In the genomic region with DNA sequence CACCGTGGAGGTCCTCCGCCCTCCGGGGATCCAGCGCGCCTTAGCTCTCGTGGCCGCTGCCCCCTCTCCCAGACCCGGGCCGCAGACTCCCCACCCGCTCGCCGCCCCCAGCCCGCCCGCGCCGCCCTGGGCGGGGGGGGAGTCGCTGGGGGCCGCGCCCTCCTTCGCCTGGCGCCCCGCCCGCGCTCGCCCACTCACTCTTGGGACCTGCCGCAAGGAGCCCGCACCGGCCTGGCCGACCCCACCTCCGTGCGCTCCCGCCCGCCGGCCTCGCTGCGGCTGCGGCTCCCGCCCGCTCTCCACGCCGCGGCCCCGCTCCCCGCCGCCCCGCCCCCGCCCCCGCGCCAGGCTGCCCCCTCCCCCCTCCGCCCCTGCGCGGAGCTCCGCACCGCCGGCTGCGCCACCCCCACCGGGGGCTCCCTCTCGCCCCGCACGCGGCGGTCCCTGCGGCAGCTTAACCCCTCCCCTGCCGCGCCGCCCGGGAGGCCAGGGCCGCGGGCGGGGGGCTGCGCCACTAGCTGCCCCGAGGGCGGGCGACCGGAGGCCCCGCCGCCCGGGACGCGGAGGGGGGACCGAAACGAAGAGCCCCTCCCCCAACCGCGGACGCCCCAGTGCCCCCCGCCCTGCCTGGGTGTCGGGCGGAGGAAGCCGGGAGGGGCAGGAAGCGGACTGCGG, we compare ENCODE assay signal across 8 cellular contexts. TPM values are rescaled to one million over a fixed set of nuclear protein-coding genes. Genes with fewer than 3 reads are reported as not detected.
DNase-seq lines count a peak whose midpoint lies in the region; ATAC-seq and TF ChIP-seq lines count a peak whose summit lies in the region.

No MANE protein-coding gene starts in this region.

- H3K27ac Mint-ChIP-seq in CD14-positive monocyte (peak overlapping the region; percentile 95 to 99 (median 97)), natural killer cell (peak overlapping the region; percentile 98)
- H3K27ac Mint-ChIP-seq in dendritic cell treated with granulocyte-macrophage colony-stimulating factor and Interleukin-4, amounts not matched to agents 40 ng/mL and 50 ng/mL, for 4 days: peak overlapping the region; percentile 93

- 0 out of 2 replicates have a peak, but pooled peaks cover 5% of the 10 kb centered on the region for H4K20me1 ChIP-seq in MM.1S (ENCODE audit: insufficient read depth, low read length)

- peak overlapping the region; percentile 42; the same call in 1 of the 2 replicates for H3K4me3 ChIP-seq in MM.1S (ENCODE audit: low read length)

- peaks cover 15 to 20% of the 10 kb centered on the region in 2 donors for H3K36me3 Mint-ChIP-seq in CD14-positive monocyte
- H3K36me3 Mint-ChIP-seq in dendritic cell treated with granulocyte-macrophage colony-stimulating factor and Interleukin-4, amounts not matched to agents 40 ng/mL and 50 ng/mL, for 4 days (ENCODE audit: low read depth): peaks cover 8% of the 10 kb centered on the region
- no peaks in the 10 kb centered on the region for H3K36me3 Mint-ChIP-seq in natural killer cell

- H3K4me3 Mint-ChIP-seq in CD14-positive monocyte: peak overlapping the region; percentile 94 to 98
- peak overlapping the region; percentile 88 for H3K4me3 Mint-ChIP-seq in dendritic cell treated with granulocyte-macrophage colony-stimulating factor and Interleukin-4, amounts not matched to agents 40 ng/mL and 50 ng/mL, for 4 days
- peak overlapping the region; percentile 99 for H3K4me3 Mint-ChIP-seq in natural killer cell

- H3K9ac ChIP-seq in MM.1S (ENCODE audit: low read length): no peak overlapping the region

- peak overlapping the region; percentile 70; the same call in 1 of the 2 replicates for H3K4me2 ChIP-seq in MM.1S (ENCODE audit: low read depth, low read length)

- peaks cover 81% of the 10 kb centered on the region for H3K27me3 ChIP-seq in MM.1S (replicated peaks; ENCODE audit: insufficient read depth, low read length)

- H3K9me3 Mint-ChIP-seq in CD14-positive monocyte (no peaks in the 10 kb centered on the region), natural killer cell (no peaks in the 10 kb centered on the region)
- H3K9me3 Mint-ChIP-seq in dendritic cell treated with granulocyte-macrophage colony-stimulating factor and Interleukin-4, amounts not matched to agents 40 ng/mL and 50 ng/mL, for 4 days: no peaks in the 10 kb centered on the region

- DNase-seq in CD14-positive monocyte (ENCODE audit: low spot score): no peak
- no peak for DNase-seq in MM.1S
- no peak for DNase-seq in natural killer cell
- no peak for DNase-seq in dermis blood vessel endothelial cell
- no peak for DNase-seq in stimulated activated CD4-positive, alpha-beta T cell treated with anti-CD3 and anti-CD28 coated beads, Interleukin-12 subunit alpha, Interleukin-12 subunit beta, amount 100 ng/mL, for 4 hours
- no peak for DNase-seq in NCI-H2029 treated with DMSO at 0.1 percent for 48 hours (lab: John Stamatoyannopoulos, UW)
- no peak for DNase-seq in NCI-H2081 treated with DMSO at 0.1 percent for 48 hours (lab: John Stamatoyannopoulos, UW)

- no peaks in the 10 kb centered on the region for H3K9me2 ChIP-seq in MM.1S (replicated peaks; ENCODE audit: insufficient read depth, low read length)

- H3K27me3 Mint-ChIP-seq in CD14-positive monocyte (ENCODE audit: low read depth in 3 of 3) (peaks cover 0 to 4% (median 0%) of the 10 kb centered on the region in 3 donors), natural killer cell (ENCODE audit: low read depth in 2 of 2) (no peaks in the 10 kb centered on the region)
- peaks cover 10% of the 10 kb centered on the region for H3K27me3 Mint-ChIP-seq in dendritic cell treated with granulocyte-macrophage colony-stimulating factor and Interleukin-4, amounts not matched to agents 40 ng/mL and 50 ng/mL, for 4 days

- no peak overlapping the region for H3K27ac ChIP-seq in MM.1S (ENCODE audit: low read length)

- peaks cover 4% of the 10 kb centered on the region; the same call in 1 of the 2 replicates for H3F3A ChIP-seq in MM.1S (ENCODE audit: insufficient read depth, low read length)

- H3K4me1 ChIP-seq in MM.1S (ENCODE audit: low read length): peaks cover 16% of the 10 kb centered on the region

- no peaks in the 10 kb centered on the region for H3K79me2 ChIP-seq in MM.1S (ENCODE audit: low read length)

- intact Hi-C loops in CD14-positive monocyte (cut with micrococcal nuclease) (loop anchor here (2.0 kb wide), 2 partner anchors 26 to 28 kb away; no protein-coding TSS in a partner anchor), natural killer cell (cut with micrococcal nuclease) (loop anchor here (5.0 kb wide), 1 partner anchor 68 kb away; a partner anchor contains a TSS)
- intact Hi-C loops in dendritic cell treated with granulocyte-macrophage colony-stimulating factor and Interleukin-4, amounts not matched to agents 40 ng/mL and 50 ng/mL, for 4 days (cut with micrococcal nuclease): loop anchor here (5.0 kb wide), 1 partner anchor 33 kb away; a partner anchor contains a TSS

- H3K4me1 Mint-ChIP-seq in CD14-positive monocyte (peaks cover 35% of the 10 kb centered on the region), natural killer cell (peaks cover 33 to 68% of the 10 kb centered on the region in 2 donors)
- peaks cover 40% of the 10 kb centered on the region for H3K4me1 Mint-ChIP-seq in dendritic cell treated with granulocyte-macrophage colony-stimulating factor and Interleukin-4, amounts not matched to agents 40 ng/mL and 50 ng/mL, for 4 days (ENCODE audit: low read depth)

- H3K9me3 ChIP-seq in MM.1S (replicated peaks; ENCODE audit: insufficient read depth, low read length): no peaks in the 10 kb centered on the region

- peak; percentile 1 to 3 (median 2) for ATAC-seq in natural killer cell

- TF ChIP-seq CTCF in CD14-positive monocyte (IDR thresholded peaks at IDR 0.05) (no peak), MM.1S (IDR thresholded peaks at IDR 0.05; ENCODE audit: low read length) (no peak), natural killer cell (IDR thresholded peaks at IDR 0.05) (no peak)

- H3K36me3 ChIP-seq in MM.1S (replicated peaks; ENCODE audit: insufficient read depth, low read length): no peaks in the 10 kb centered on the region

- no peak overlapping the region for H2AFZ ChIP-seq in MM.1S (ENCODE audit: low read length)

RNA-seq across cellular contexts. Expression of a gene that starts 0.7 kb away (rescaled TPM):
- polyA plus RNA-seq in CD14-positive monocyte: 10 to 100 TPM; 67.6 to 68.8 TPM
- total RNA-seq in natural killer cell: 100 to 1,000 TPM; 371 to 417 (median 394) TPM
- 2.0 and 2.9 TPM in 2 replicates for total RNA-seq in dermis blood vessel endothelial cell

RNA-seq across cellular contexts. Expression of a gene that starts 15.1 kb away (rescaled TPM):
- under 1 TPM in 1 of 2 donors, not detected in 1; 0.05 TPM for polyA plus RNA-seq in CD14-positive monocyte
- 1 to 10 TPM; 4.1 to 8.4 (median 6.1) TPM for total RNA-seq in natural killer cell
- 0.23 and 0.34 TPM in 2 replicates for total RNA-seq in dermis blood vessel endothelial cell

RNA-seq across cellular contexts. Expression of a gene that starts 21.7 kb away (rescaled TPM):
- not detected for polyA plus RNA-seq in CD14-positive monocyte
- total RNA-seq in natural killer cell (1 to 10 TPM; 2.9 to 9.6 (median 7.7) TPM), dermis blood vessel endothelial cell (not detected in 2 replicates)

RNA-seq across cellular contexts. Expression of a gene that starts 33.7 kb away (rescaled TPM):
- polyA plus RNA-seq in CD14-positive monocyte: 10 to 100 TPM; 31.6 to 47.7 TPM
- 100 to 1,000 TPM; 841 to 864 (median 845) TPM for total RNA-seq in natural killer cell
- total RNA-seq in dermis blood vessel endothelial cell: 104 and 116 TPM in 2 replicates

RNA-seq across cellular contexts. Expression of a gene that starts 58.3 kb away (rescaled TPM):
- polyA plus RNA-seq in CD14-positive monocyte: 10 to 100 TPM in 1 of 2 donors, 1 to 10 TPM in 1; 9.9 to 12.6 TPM
- total RNA-seq in natural killer cell (10 to 100 TPM; 38.3 to 40.6 (median 38.7) TPM), dermis blood vessel endothelial cell (46.1 and 93.6 TPM in 2 replicates)

Comparison
In these comparisons a context has a peak if more than half of its experiments do, and no peak if none do; other contexts are left out.
1. RNA of a gene that starts 0.7 kb away (total RNA-seq): 371 to 417 TPM in natural killer cell; 2.0 to 2.9 TPM in dermis blood vessel endothelial cell; every median in the first group is over 10 times any median in the second.
2. Peak in every context shown above with its lines, with median percentiles within 50 percentile points of each other: H3K27ac Mint-ChIP-seq and H3K4me3 Mint-ChIP-seq.